8 cellular contexts compared by ENCODE assay signal in the genomic region with DNA sequence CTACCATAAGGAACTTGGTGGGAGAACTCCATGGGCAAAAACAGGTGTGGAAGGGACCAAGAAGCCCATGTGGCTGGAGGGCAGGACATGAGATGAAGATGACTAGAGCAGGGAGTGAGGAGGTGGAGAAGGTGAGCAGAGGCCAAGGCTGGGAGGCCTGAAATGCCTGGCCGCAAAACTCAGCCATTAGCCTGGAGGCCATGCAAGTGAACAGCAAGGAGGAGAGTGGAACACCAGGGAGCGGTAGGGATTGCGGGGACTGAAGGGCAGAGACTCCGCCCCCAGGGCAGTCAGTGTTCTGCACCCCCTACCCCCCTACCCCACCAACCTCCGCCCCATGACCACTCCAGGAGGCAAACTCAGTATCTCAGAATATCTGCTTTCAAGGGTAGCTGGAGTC. TPM values are rescaled to one million over a fixed set of nuclear protein-coding genes. Genes with fewer than 3 reads are reported as not detected.
DNase-seq lines count a peak whose midpoint lies in the region; ATAC-seq and TF ChIP-seq lines count a peak whose summit lies in the region.

No MANE protein-coding gene starts in this region.

- H3F3A ChIP-seq in PC-3 (ENCODE audit: low read length, unreplicated experiment), result no peaks in the 10 kb centered on the region

- H3K4me3 ChIP-seq in PC-3 (ENCODE audit: low read length) (no peak overlapping the region; the same call in 1 of the 2 replicates), esophagus muscularis mucosa (peak overlapping the region; percentile 65 to 96 (median 74)), sigmoid colon (peak overlapping the region in 2 of 4 donors; percentile 87 to 94)

- peak overlapping the region; percentile 96; the same call in 1 of the 2 replicates for H3K4me2 ChIP-seq in PC-3 (ENCODE audit: low read length)

- no peak for DNase-seq in PC-3
- no peak for DNase-seq in esophagus muscularis mucosa (ENCODE audit: extremely low spot score)
- DNase-seq in sigmoid colon, result peak; percentile 35
- no peak for DNase-seq in NCI-H1092 treated with DMSO at 0.1 percent for 48 hours (lab: John Stamatoyannopoulos, UW)
- no peak for DNase-seq in stimulated activated CD4-positive, alpha-beta T cell treated with anti-CD3 and anti-CD28 coated beads, Interleukin-1b, Interleukin-23, amount 100 ng/mL, for 48 hours
- DNase-seq in H4 (ENCODE audit: low spot score), result no peak
- DNase-seq in stimulated activated CD4-positive, alpha-beta T cell treated with anti-CD3 and anti-CD28 coated beads, Interleukin-4, amount 100 ng/mL, for 1 hour, result no peak

- H3K79me2 ChIP-seq in PC-3 (ENCODE audit: low read length), result peaks cover 21% of the 10 kb centered on the region

- intact Hi-C loops in PC-3 (cut with micrococcal nuclease), result no loop called here
- intact Hi-C loops in esophagus muscularis mucosa (cut with DNase I), result no loop called here
- intact Hi-C loops in sigmoid colon (cut with DNase I), result no loop called here

- TF ChIP-seq CTCF in PC-3 (conservative IDR thresholded peaks at IDR 0.05; ENCODE audit: low read depth, low read length), result no peak
- TF ChIP-seq CTCF in esophagus muscularis mucosa (IDR thresholded peaks at IDR 0.05), result no peak
- no peak for TF ChIP-seq CTCF in sigmoid colon (IDR thresholded peaks at IDR 0.05)

- BruUV-seq in PC-3 (replicated peaks; lab: Mats Ljungman, UMichigan), result no TSS peak

- POLR2A ChIA-PET in PC-3 (lab: Charles Lee; ENCODE audit: unreplicated experiment), result no interaction called here

- WGBS in esophagus muscularis mucosa, result 89% methylated on average over 5 of the region's 5 CpGs
- 68 to 80% methylated on average over 5 of the region's 5 CpGs for WGBS in sigmoid colon, 2 donors

- TF ChIP-seq EP300 in esophagus muscularis mucosa (IDR thresholded peaks at IDR 0.05) (no peak), sigmoid colon (IDR thresholded peaks at IDR 0.05) (no peak)

- H3K36me3 ChIP-seq in PC-3 (ENCODE audit: low read depth, low read length) (no peaks in the 10 kb centered on the region), esophagus muscularis mucosa (peaks cover 0 to 39% (median 12%) of the 10 kb centered on the region in 4 donors), sigmoid colon (peaks cover 0 to 21% (median 0%) of the 10 kb centered on the region in 4 donors)

- H4K20me1 ChIP-seq in PC-3 (ENCODE audit: low read length), result no peaks in the 10 kb centered on the region

- no peaks in the 10 kb centered on the region for H3K27me3 ChIP-seq in PC-3 (ENCODE audit: low read length)
- H3K27me3 ChIP-seq in esophagus muscularis mucosa, result no peaks in the 10 kb centered on the region
- no peaks in the 10 kb centered on the region for H3K27me3 ChIP-seq in sigmoid colon

- no peak overlapping the region for H2AFZ ChIP-seq in PC-3 (ENCODE audit: low read length)

- TF ChIP-seq POLR2A in GM19099 (IDR thresholded peaks at IDR 0.05; ENCODE audit: extremely low read depth, insufficient read length, low read depth) (peak; percentile 0), esophagus muscularis mucosa (IDR thresholded peaks at IDR 0.05; ENCODE audit: low read depth) (no peak), sigmoid colon (IDR thresholded peaks at IDR 0.05) (no peak)

- no peak overlapping the region for H3K9ac ChIP-seq in PC-3 (ENCODE audit: low read length)

- H3K4me1 ChIP-seq in PC-3 (ENCODE audit: insufficient read depth, low read length) (peaks cover 12% of the 10 kb centered on the region), esophagus muscularis mucosa (peaks cover 24 to 38% (median 30%) of the 10 kb centered on the region in 4 donors), sigmoid colon (peaks cover 0 to 30% (median 24%) of the 10 kb centered on the region in 4 donors)

- H3K9me3 ChIP-seq in PC-3 (ENCODE audit: low read length), result no peaks in the 10 kb centered on the region
- H3K9me3 ChIP-seq in esophagus muscularis mucosa, result no peaks in the 10 kb centered on the region
- H3K9me3 ChIP-seq in sigmoid colon, result no peaks in the 10 kb centered on the region

- no peak overlapping the region for H3K27ac ChIP-seq in PC-3 (ENCODE audit: low read length)
- peak overlapping the region; percentile 78 to 91 (median 87) for H3K27ac ChIP-seq in esophagus muscularis mucosa (replicated peaks in 1 of 4)
- peak overlapping the region; percentile 94 for H3K27ac ChIP-seq in sigmoid colon

- no peaks in the 10 kb centered on the region for H3K9me2 ChIP-seq in PC-3 (replicated peaks; ENCODE audit: low read length)

- CTCF ChIA-PET in PC-3 (lab: Charles Lee), result no interaction called here

- ATAC-seq in PC-3, result no peak

RNA-seq across cellular contexts. Expression of gene BCL7C, which starts 17.0 kb away (rescaled TPM):
- 75.6 and 97.3 TPM in 2 replicates for total RNA-seq in PC-3 (2014; rRNA removed)
- 10 to 100 TPM; 42.1 to 57.9 (median 45.5) TPM for total RNA-seq in esophagus muscularis mucosa
- 10 to 100 TPM; 45.7 to 63.1 (median 55.2) TPM for total RNA-seq in sigmoid colon
- polyA plus RNA-seq in sigmoid colon, result 10 to 100 TPM; 27.9 to 42.0 (median 30.7) TPM
- 22.7 and 25.9 TPM in 2 replicates for total RNA-seq in H4 (2014; rRNA removed; shearing (Covaris generic))

RNA-seq across cellular contexts. Expression of gene CTF1, which starts 19.5 kb away (rescaled TPM):
- 0.29 and 0.98 TPM in 2 replicates for total RNA-seq in PC-3 (2014; rRNA removed)
- total RNA-seq in esophagus muscularis mucosa, result 10 to 100 TPM in 2 of 4 donors, 1 to 10 TPM in 2; 6.2 to 18.8 (median 10.9) TPM
- total RNA-seq in sigmoid colon, result 1 to 10 TPM; 2.3 to 6.9 (median 4.9) TPM
- polyA plus RNA-seq in sigmoid colon, result 1 to 10 TPM in 2 of 3 donors, under 1 TPM in 1; 0.46 to 3.6 (median 1.5) TPM
- total RNA-seq in H4 (2014; rRNA removed; shearing (Covaris generic)), result not detected in 2 replicates

RNA-seq across cellular contexts. Expression of gene FBXL19, which starts 46.5 kb away (rescaled TPM):
- 36.2 and 48.5 TPM in 2 replicates for total RNA-seq in PC-3 (2014; rRNA removed)
- 10 to 100 TPM; 12.1 to 28.1 (median 17.7) TPM for total RNA-seq in esophagus muscularis mucosa
- 10 to 100 TPM in 3 of 4 donors, 1 to 10 TPM in 1; 7.9 to 18.3 (median 13.0) TPM for total RNA-seq in sigmoid colon
- polyA plus RNA-seq in sigmoid colon, result 10 to 100 TPM in 1 of 3 donors, 1 to 10 TPM in 2; 3.0 to 32.7 (median 8.3) TPM
- total RNA-seq in H4 (2014; rRNA removed; shearing (Covaris generic)), result 5.0 and 13.8 TPM in 2 replicates
